In genomic region chr6:33593414-33593727, GRCh38 we compare ENCODE assay signal across 9 cellular contexts. TPM values are rescaled to one million over a fixed set of nuclear protein-coding genes. Genes with fewer than 3 reads are reported as not detected.
DNase-seq lines count a peak whose midpoint lies in the region; ATAC-seq, FAIRE-seq and TF ChIP-seq lines count a peak whose summit lies in the region.
"Had no signal": no experiment of that assay in that cellular context is flagged by ENCODE, and none has a peak within 500 bp of the region (broad histone marks: within the 10 kb centered on the region; RNA-seq: fewer than 3 reads in every experiment).

No MANE protein-coding gene starts in this region.

- TF ChIP-seq POLR2A in GM12891 (IDR thresholded peaks at IDR 0.05; ENCODE audit: low read depth, low read length) = no peak

- no peak overlapping the region for H2BK5ac ChIP-seq in trophoblast cell (ENCODE audit: low read depth, low read length, poor library complexity)

- ATAC-seq in RWPE2 (ENCODE audit: low read depth) = no peak
- ATAC-seq in HG03571 (IDR thresholded peaks at IDR 0.05; ENCODE audit: unreplicated experiment) = no peak
- ATAC-seq in SK-N-SH treated with all-trans-retinoic acid at 6 μM for 48 hours = no peak

- H3K36me3 ChIP-seq in RWPE2 (ENCODE audit: low read depth) (no peaks in the 10 kb centered on the region), trophoblast cell (ENCODE audit: control insufficient read depth in 1 of 2, insufficient read depth in 2 of 2, low read length in 2 of 2) (no peaks in the 10 kb centered on the region), tibial artery (no peaks in the 10 kb centered on the region)

- no peak for DNase-seq in GM12864 (ENCODE audit: low read depth)
- no peak for DNase-seq in RWPE2 (ENCODE audit: low spot score)
- no peak for DNase-seq in epithelial cell of proximal tubule (ENCODE audit: low read depth)
- no peak for DNase-seq in trophoblast cell
- no peak for DNase-seq in tibial artery
- no peak for DNase-seq in GM12891 (ENCODE audit: insufficient read length, low spot score)
- DNase-seq: EL had no signal

- WGBS in trophoblast cell (ENCODE audit: extremely low coverage, insufficient coverage, insufficient read length) = no CpG with 5 or more reads among the region's 4 CpGs

- intact Hi-C loops in tibial artery (cut with DNase I; ENCODE audit: low total_unique reads) = no loop called here

- H2BK12ac ChIP-seq in trophoblast cell (ENCODE audit: low read length) = no peak overlapping the region

- peak overlapping the region; percentile 39 for H3K4me3 ChIP-seq in GM12864 (ENCODE audit: low read depth, low read length)
- no peak overlapping the region for H3K4me3 ChIP-seq in RWPE2 (ENCODE audit: severe bottlenecking)
- H3K4me3 ChIP-seq in epithelial cell of proximal tubule (ENCODE audit: low read depth, low read length) = peak overlapping the region; percentile 21
- no peak overlapping the region for H3K4me3 ChIP-seq in trophoblast cell (ENCODE audit: low read depth, low read length)
- no peak overlapping the region for H3K4me3 ChIP-seq in tibial artery

- H3K27ac ChIP-seq in RWPE2 (ENCODE audit: poor library complexity, severe bottlenecking) (peak overlapping the region; percentile 95), trophoblast cell (ENCODE audit: low read depth, low read length) (no peak overlapping the region), tibial artery (no peak overlapping the region)

- H3K9me3 ChIP-seq in RWPE2 (ENCODE audit: severe bottlenecking) (no peaks in the 10 kb centered on the region), trophoblast cell (ENCODE audit: insufficient read depth, low read depth, low read length) (no peaks in the 10 kb centered on the region), tibial artery (no peaks in the 10 kb centered on the region)

- no peak overlapping the region for H4K8ac ChIP-seq in trophoblast cell (ENCODE audit: low read depth, low read length)

- H2AFZ ChIP-seq in trophoblast cell (ENCODE audit: insufficient read depth, low read length, poor library complexity) = no peak overlapping the region

- TF ChIP-seq CTCF in GM12864 (IDR thresholded peaks at IDR 0.05; ENCODE audit: low read depth, low read length, missing control alignments) = no peak
- TF ChIP-seq CTCF in RWPE2 (IDR thresholded peaks at IDR 0.05; ENCODE audit: poor library complexity, severe bottlenecking) = no peak
- TF ChIP-seq CTCF in epithelial cell of proximal tubule (conservative IDR thresholded peaks at IDR 0.05; ENCODE audit: low read depth, low read length) = no peak
- no peak for TF ChIP-seq CTCF in tibial artery (IDR thresholded peaks at IDR 0.05)

- peak overlapping the region; percentile 29 for H3K23ac ChIP-seq in trophoblast cell (ENCODE audit: low read length)

- no peak overlapping the region for H3K18ac ChIP-seq in trophoblast cell (ENCODE audit: low read length)

- H4K12ac ChIP-seq in trophoblast cell (ENCODE audit: low read depth, low read length) = no peak overlapping the region

- no peak overlapping the region for H2AK5ac ChIP-seq in trophoblast cell (ENCODE audit: low read length)

- no peak overlapping the region for H3K4ac ChIP-seq in trophoblast cell (ENCODE audit: low read depth, low read length)

- no peak overlapping the region for H3K14ac ChIP-seq in trophoblast cell (ENCODE audit: low read length)

- H3K4me1 ChIP-seq in RWPE2 (ENCODE audit: insufficient read depth, poor library complexity, severe bottlenecking) (peaks cover 26% of the 10 kb centered on the region), trophoblast cell (ENCODE audit: control insufficient read depth in 1 of 2, insufficient read depth in 2 of 2, low read length in 2 of 2) (peaks cover 19 to 20% of the 10 kb centered on the region in 2 experiments), tibial artery (peaks cover 0 to 16% (median 7%) of the 10 kb centered on the region in 4 donors)

- no peaks in the 10 kb centered on the region for H3K79me2 ChIP-seq in trophoblast cell (ENCODE audit: control insufficient read depth, insufficient read depth, low read length, poor library complexity)

- H3K27me3 ChIP-seq in RWPE2 (ENCODE audit: insufficient read depth, poor library complexity, severe bottlenecking) (no peaks in the 10 kb centered on the region), trophoblast cell (ENCODE audit: insufficient read depth, low read length) (no peaks in the 10 kb centered on the region), tibial artery (peaks cover 0 to 20% of the 10 kb centered on the region in 2 donors)

- no peak overlapping the region for H3K9ac ChIP-seq in trophoblast cell (ENCODE audit: low read length)

- FAIRE-seq in GM12891 (lab: Jason Lieb, UNC) = no peak

- no peak overlapping the region for H2BK120ac ChIP-seq in trophoblast cell (ENCODE audit: insufficient read depth, low read length, poor library complexity)

- H3K4me2 ChIP-seq in trophoblast cell (ENCODE audit: low read length) = peak overlapping the region; percentile 45

- no peak overlapping the region for H4K91ac ChIP-seq in trophoblast cell (ENCODE audit: low read depth, low read length)

- H3K79me1 ChIP-seq in trophoblast cell (ENCODE audit: low read length) = peaks cover 3% of the 10 kb centered on the region

TF ChIP-seq in SK-N-SH treated with all-trans-retinoic acid at 6 μM for 48 hours, 23 proteins besides CTCF, POLR2A, EP300 and RAD21:
- no peak for TF ChIP-seq ZC3H10 (CRISPR knock-in tag; IDR thresholded peaks at IDR 0.05)
- no peak for TF ChIP-seq TOX (CRISPR knock-in tag; IDR thresholded peaks at IDR 0.05; ENCODE audit: borderline replicate concordance)
- no peak for TF ChIP-seq BACH2 (CRISPR knock-in tag; IDR thresholded peaks at IDR 0.05; ENCODE audit: borderline replicate concordance)
- TF ChIP-seq GLIS3 (CRISPR knock-in tag; IDR thresholded peaks at IDR 0.05) = no peak
- TF ChIP-seq ISL1 (CRISPR knock-in tag; IDR thresholded peaks at IDR 0.05) = no peak
- TF ChIP-seq OSR1 (CRISPR knock-in tag; IDR thresholded peaks at IDR 0.05) = no peak
- no peak for TF ChIP-seq PPARA (CRISPR knock-in tag; IDR thresholded peaks at IDR 0.05; ENCODE audit: borderline replicate concordance)
- no peak for TF ChIP-seq ZNF565 (CRISPR knock-in tag; conservative IDR thresholded peaks at IDR 0.05; ENCODE audit: low read depth)
- no peak for TF ChIP-seq ZNF70 (CRISPR knock-in tag; IDR thresholded peaks at IDR 0.05)

TF ChIP-seq in GM12891, 5 proteins besides CTCF, POLR2A, EP300 and RAD21:
- TF ChIP-seq SPI1 (IDR thresholded peaks at IDR 0.05; ENCODE audit: low read depth, low read length) (no peak), POU2F2 (IDR thresholded peaks at IDR 0.05; ENCODE audit: low read depth, low read length) (no peak), TAF1 (IDR thresholded peaks at IDR 0.05; ENCODE audit: low read depth, low read length) (no peak), POLR2AphosphoS5 (IDR thresholded peaks at IDR 0.05; ENCODE audit: low read depth, low read length) (no peak), PAX5 (IDR thresholded peaks at IDR 0.05; ENCODE audit: insufficient read depth, low read length, severe bottlenecking) (no peak)

RNA-seq across cellular contexts. Expression of gene BAK1, which starts 13.3 kb away (rescaled TPM):
- total RNA-seq in epithelial cell of proximal tubule = 17.9 and 18.6 TPM in 2 replicates
- polyA plus RNA-seq in trophoblast cell (2013) = 10.7 TPM in 2 replicates
- 25.7 TPM for polyA plus RNA-seq in GM12891 (2012; ENCODE audit: low read depth, missing spikeins)

RNA-seq across cellular contexts. Expression of gene ITPR3, which starts 27.8 kb away (rescaled TPM):
- total RNA-seq in epithelial cell of proximal tubule = 69.3 and 74.4 TPM in 2 replicates
- polyA plus RNA-seq in trophoblast cell (2013) = 4.9 and 5.1 TPM in 2 replicates
- 8.5 TPM for polyA plus RNA-seq in GM12891 (2012; ENCODE audit: low read depth, missing spikeins)

Comparison
In these comparisons a context has a peak if more than half of its experiments do, and no peak if none do; other contexts are left out.
1. H3K4me3 ChIP-seq: peak in GM12864 (single experiment) and epithelial cell of proximal tubule (single experiment); none in RWPE2 (single experiment), trophoblast cell (single experiment) and tibial artery (0 of 2).